8 cellular contexts compared by ENCODE assay signal in the genomic region with DNA sequence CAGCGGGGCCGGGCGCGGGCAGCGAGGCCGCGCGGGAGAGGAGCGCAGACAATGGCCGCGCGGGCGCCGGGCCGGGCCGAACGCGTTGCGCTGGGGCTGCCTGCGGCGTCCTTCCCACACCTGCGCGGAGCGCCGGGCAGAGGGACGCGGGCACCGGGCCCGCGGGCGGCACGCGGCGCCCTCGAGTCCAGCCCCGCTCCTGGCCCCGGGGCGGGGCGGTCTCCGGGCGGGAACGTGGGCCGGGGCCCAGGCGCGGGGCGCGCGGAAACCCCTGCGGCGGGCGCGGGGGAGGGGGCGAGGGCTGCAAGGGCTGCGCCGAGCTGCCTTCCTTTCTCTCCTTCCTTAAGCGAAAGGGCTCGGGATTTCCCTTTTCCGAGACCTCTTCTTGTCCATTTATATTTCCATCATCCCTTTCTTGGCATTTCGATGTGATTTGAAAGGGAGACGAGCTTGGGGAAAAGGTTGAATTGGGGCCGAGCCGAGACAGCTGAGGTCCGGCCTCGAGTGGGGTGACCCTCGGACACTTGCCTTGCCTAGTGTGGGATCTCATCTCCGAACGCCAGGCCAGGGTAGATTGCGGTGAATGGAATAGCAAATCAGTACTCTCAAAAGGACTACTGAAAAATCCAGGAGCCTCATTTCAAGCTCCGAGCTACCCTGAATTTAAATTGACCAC. TPM values are rescaled to one million over a fixed set of nuclear protein-coding genes. Genes with fewer than 3 reads are reported as not detected.
DNase-seq lines count a peak whose midpoint lies in the region; ATAC-seq and TF ChIP-seq lines count a peak whose summit lies in the region.

No MANE protein-coding gene starts in this region.

- peak overlapping the region; percentile 65 for H3K4me2 ChIP-seq in SU-DHL-6 (ENCODE audit: low read depth, low read length, poor library complexity, severe bottlenecking)

- H3K4me3 ChIP-seq in SU-DHL-6 (ENCODE audit: insufficient read depth, low read length, poor library complexity, severe bottlenecking): peak overlapping the region; percentile 61
- peak overlapping the region; percentile 94 for H3K4me3 ChIP-seq in endodermal cell (ENCODE audit: low read length)
- peak overlapping the region; percentile 72 to 80 for H3K4me3 ChIP-seq in muscle layer of colon (ENCODE audit: low read depth in 1 of 2, low read length in 2 of 2)

- peaks cover 26% of the 10 kb centered on the region for H3K4me1 Mint-ChIP-seq in endodermal cell

- peak overlapping the region; percentile 74 for H3K27ac Mint-ChIP-seq in endodermal cell

- H3K4me3 Mint-ChIP-seq in endodermal cell: peak overlapping the region; percentile 88

- peaks cover 18% of the 10 kb centered on the region for H3K36me3 Mint-ChIP-seq in endodermal cell (ENCODE audit: low read depth)

- peak; percentile 47 for ATAC-seq in GM19452 (IDR thresholded peaks at IDR 0.05; ENCODE audit: unreplicated experiment)
- ATAC-seq in HG03460 (IDR thresholded peaks at IDR 0.05; ENCODE audit: unreplicated experiment): peak; percentile 37

- peaks cover 24% of the 10 kb centered on the region for H3F3A ChIP-seq in SU-DHL-6 (ENCODE audit: insufficient read depth)

- H3K36me3 ChIP-seq in SU-DHL-6 (ENCODE audit: low read length) (no peaks in the 10 kb centered on the region), endodermal cell (ENCODE audit: control insufficient read depth, insufficient read depth, low read length) (peaks cover under 1% of the 10 kb centered on the region), muscle layer of colon (ENCODE audit: insufficient read depth, low read length) (no peaks in the 10 kb centered on the region)

- WGBS in endodermal cell (ENCODE audit: insufficient coverage in 1 of 2, insufficient read length in 1 of 2), 2 experiments: 0 to 1% methylated on average over 12 to 69 of the region's 69 CpGs

- H3K9me3 ChIP-seq in SU-DHL-6 (ENCODE audit: insufficient read depth, low read length) (no peaks in the 10 kb centered on the region), endodermal cell (ENCODE audit: control insufficient read depth, low read length) (no peaks in the 10 kb centered on the region), muscle layer of colon (ENCODE audit: low read length) (no peaks in the 10 kb centered on the region)

- H3K9me3 Mint-ChIP-seq in endodermal cell: peaks cover 6% of the 10 kb centered on the region

- H3K9ac ChIP-seq in SU-DHL-6 (ENCODE audit: low read length) (peak overlapping the region; percentile 62), endodermal cell (ENCODE audit: extremely low read depth, low read length, poor library complexity, severe bottlenecking) (peak overlapping the region; percentile 66), muscle layer of colon (ENCODE audit: low read length) (peak overlapping the region; percentile 41)

- H2AFZ ChIP-seq in SU-DHL-6 (ENCODE audit: low read depth, low read length, severe bottlenecking): no peak overlapping the region

- H3K27me3 ChIP-seq in SU-DHL-6 (ENCODE audit: low read length) (no peaks in the 10 kb centered on the region), endodermal cell (ENCODE audit: control insufficient read depth, insufficient read depth, low read length, poor library complexity, severe bottlenecking) (peaks cover 8% of the 10 kb centered on the region), muscle layer of colon (ENCODE audit: control insufficient read depth in 1 of 2, insufficient read depth in 2 of 2, low read length in 2 of 2) (no peaks in the 10 kb centered on the region)

- no peak for TF ChIP-seq CTCF in SU-DHL-6 (IDR thresholded peaks at IDR 0.05; ENCODE audit: insufficient read depth, low read length, poor library complexity, severe bottlenecking)
- no peak for TF ChIP-seq CTCF in endodermal cell (conservative IDR thresholded peaks at IDR 0.05)

- DNase-seq in EH (ENCODE audit: low read depth) (peak; percentile 3), endodermal cell (peak; percentile 80), SIG-M5 treated with dmso at 0.1 percent for 504 hours (lab: John Stamatoyannopoulos, UW; ENCODE audit: unreplicated experiment) (no peak), DMS153 treated with DMSO at 0.1 percent for 48 hours (lab: John Stamatoyannopoulos, UW; ENCODE audit: unreplicated experiment) (no peak)

- H4K20me1 ChIP-seq in SU-DHL-6 (ENCODE audit: low read depth, low read length): no peaks in the 10 kb centered on the region

- H3K9me2 ChIP-seq in SU-DHL-6 (replicated peaks; ENCODE audit: insufficient read depth, low read length): no peaks in the 10 kb centered on the region

- peaks cover 16% of the 10 kb centered on the region for H3K27me3 Mint-ChIP-seq in endodermal cell (ENCODE audit: insufficient read depth)

- H3K4me1 ChIP-seq in endodermal cell (ENCODE audit: control insufficient read depth, insufficient read depth, low read length) (peaks cover 5% of the 10 kb centered on the region), muscle layer of colon (ENCODE audit: insufficient read depth, low read length) (peaks cover 9% of the 10 kb centered on the region)

- peaks cover 31% of the 10 kb centered on the region for H3K79me2 ChIP-seq in SU-DHL-6 (ENCODE audit: insufficient read depth, low read length)

- 0 out of 2 replicates have a peak overlapping the region, but pooled peaks have one; percentile 8 for H3K27ac ChIP-seq in SU-DHL-6 (ENCODE audit: low read depth, low read length)
- H3K27ac ChIP-seq in endodermal cell (ENCODE audit: low read depth, low read length): peak overlapping the region; percentile 12
- H3K27ac ChIP-seq in muscle layer of colon (ENCODE audit: low read depth, low read length): peak overlapping the region; percentile 79

RNA-seq across cellular contexts. Expression of gene KLHL23, which starts 0.7 kb away (rescaled TPM):
- total RNA-seq in endodermal cell: 10 to 100 TPM; 43.4 to 61.9 TPM
- 53.5 TPM for polyA plus RNA-seq in endodermal cell (2013, experiment 1 of 2)
- polyA plus RNA-seq in endodermal cell (2013, experiment 2 of 2): 51.0 TPM

RNA-seq across cellular contexts. Expression of gene PHOSPHO2, which starts 40.0 kb away (rescaled TPM):
- 1 to 10 TPM; 6.3 to 7.3 TPM for total RNA-seq in endodermal cell
- 6.6 TPM for polyA plus RNA-seq in endodermal cell (2013, experiment 1 of 2)
- 6.5 TPM for polyA plus RNA-seq in endodermal cell (2013, experiment 2 of 2)

RNA-seq across cellular contexts. Expression of gene CFAP210, which starts 40.1 kb away (rescaled TPM):
- 1 to 10 TPM in 1 of 2 donors, under 1 TPM in 1; 0.70 to 1.9 TPM for total RNA-seq in endodermal cell
- polyA plus RNA-seq in endodermal cell (2013, experiment 1 of 2): 1.2 TPM
- polyA plus RNA-seq in endodermal cell (2013, experiment 2 of 2): 1.7 TPM

Comparison
In these comparisons a context has a peak if more than half of its experiments do, and no peak if none do; other contexts are left out.
1. DNase-seq: peak in EH (single experiment) and endodermal cell (single experiment); none in SIG-M5 treated with dmso at 0.1 percent for 504 hours (single experiment) and DMS153 treated with DMSO at 0.1 percent for 48 hours (single experiment).
2. H3K27ac ChIP-seq: peak in every context shown above with its lines; median percentile 79 in muscle layer of colon; 12 in endodermal cell; 8 in SU-DHL-6.
3. Peak in every context shown above with its lines, with median percentiles within 50 percentile points of each other: H3K4me3 ChIP-seq and H3K9ac ChIP-seq.